In the genomic region with DNA sequence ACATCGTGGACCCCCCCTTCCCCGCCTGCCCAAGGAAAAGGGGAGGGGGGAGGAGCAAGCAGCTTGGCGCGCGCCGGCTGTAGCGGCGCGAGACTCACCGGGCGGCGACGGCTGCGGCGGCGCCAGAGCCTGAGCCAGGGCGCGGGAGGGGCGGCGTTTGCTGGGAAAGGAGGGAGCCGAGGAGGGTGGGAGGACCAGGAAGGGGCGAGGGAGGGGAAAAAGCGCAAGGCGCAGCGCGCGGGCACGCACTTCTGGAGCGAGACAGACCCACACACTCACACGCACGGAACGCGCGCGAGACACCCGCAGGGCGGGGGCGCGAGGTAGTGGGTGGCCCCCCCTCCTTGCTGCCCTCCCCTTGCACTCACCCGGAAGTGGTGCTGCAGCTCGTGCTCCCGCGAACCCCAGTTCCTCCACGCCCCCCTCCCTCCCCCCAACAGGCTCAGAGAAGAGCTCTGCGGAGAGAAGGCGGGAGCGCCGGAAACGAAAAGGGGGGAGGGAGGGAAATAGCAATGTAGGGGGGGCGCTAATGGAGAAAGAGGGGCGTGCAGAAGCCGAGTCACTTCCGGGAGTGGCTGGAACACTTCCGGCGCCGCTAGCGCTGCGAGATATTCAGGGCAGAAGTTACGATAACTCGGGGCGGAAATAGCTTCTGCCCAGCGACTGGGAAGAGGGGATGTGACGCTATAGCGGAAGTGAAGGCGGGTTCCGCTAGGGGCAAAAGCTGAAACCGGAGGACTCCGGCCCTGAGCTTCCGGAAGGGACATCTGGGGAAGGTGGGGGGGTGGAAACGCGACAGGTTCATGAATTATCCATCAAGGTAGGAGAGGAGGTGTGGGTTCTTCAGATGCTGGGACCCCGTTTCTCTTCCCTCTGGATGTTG, we compare ENCODE assay signal across 1 cellular context.
TF ChIP-seq lines count a peak whose summit lies in the region.

A gene (minus strand): TSS at position 376 of the 883 bp plus-strand sequence. CDS start 9,855 bp downstream, outside the sequence.

TF ChIP-seq in GM12878, 131 proteins besides CTCF, POLR2A, EP300 and RAD21 (continued from another document and continues in another):
- TF ChIP-seq, protein P1, sequence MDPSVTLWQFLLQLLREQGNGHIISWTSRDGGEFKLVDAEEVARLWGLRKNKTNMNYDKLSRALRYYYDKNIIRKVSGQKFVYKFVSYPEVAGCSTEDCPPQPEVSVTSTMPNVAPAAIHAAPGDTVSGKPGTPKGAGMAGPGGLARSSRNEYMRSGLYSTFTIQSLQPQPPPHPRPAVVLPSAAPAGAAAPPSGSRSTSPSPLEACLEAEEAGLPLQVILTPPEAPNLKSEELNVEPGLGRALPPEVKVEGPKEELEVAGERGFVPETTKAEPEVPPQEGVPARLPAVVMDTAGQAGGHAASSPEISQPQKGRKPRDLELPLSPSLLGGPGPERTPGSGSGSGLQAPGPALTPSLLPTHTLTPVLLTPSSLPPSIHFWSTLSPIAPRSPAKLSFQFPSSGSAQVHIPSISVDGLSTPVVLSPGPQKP (IDR thresholded peaks at IDR 0.05; ENCODE audit: low read depth, low read length) = peak; percentile 98
- TF ChIP-seq RB1 (IDR thresholded peaks at IDR 0.05; ENCODE audit: borderline replicate concordance) = peak; percentile 32; the same call in 1 of the 2 replicates
- TF ChIP-seq ATF7 (IDR thresholded peaks at IDR 0.05; ENCODE audit: low read depth) = peak; percentile 92
- peak; percentile 48 for TF ChIP-seq EED (IDR thresholded peaks at IDR 0.05; ENCODE audit: low read depth)
- TF ChIP-seq, protein P2, sequence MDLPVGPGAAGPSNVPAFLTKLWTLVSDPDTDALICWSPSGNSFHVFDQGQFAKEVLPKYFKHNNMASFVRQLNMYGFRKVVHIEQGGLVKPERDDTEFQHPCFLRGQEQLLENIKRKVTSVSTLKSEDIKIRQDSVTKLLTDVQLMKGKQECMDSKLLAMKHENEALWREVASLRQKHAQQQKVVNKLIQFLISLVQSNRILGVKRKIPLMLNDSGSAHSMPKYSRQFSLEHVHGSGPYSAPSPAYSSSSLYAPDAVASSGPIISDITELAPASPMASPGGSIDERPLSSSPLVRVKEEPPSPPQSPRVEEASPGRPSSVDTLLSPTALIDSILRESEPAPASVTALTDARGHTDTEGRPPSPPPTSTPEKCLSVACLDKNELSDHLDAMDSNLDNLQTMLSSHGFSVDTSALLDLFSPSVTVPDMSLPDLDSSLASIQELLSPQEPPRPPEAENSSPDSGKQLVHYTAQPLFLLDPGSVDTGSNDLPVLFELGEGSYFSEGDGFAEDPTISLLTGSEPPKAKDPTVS (IDR thresholded peaks at IDR 0.05; ENCODE audit: low read depth, low read length) = no peak
- no peak; the same call in 1 of the 2 replicates for TF ChIP-seq MEF2A (IDR thresholded peaks at IDR 0.05; ENCODE audit: insufficient read depth, low read depth, low read length)
- no peak for TF ChIP-seq ZNF217 (IDR thresholded peaks at IDR 0.05)
- TF ChIP-seq NRF1 (conservative IDR thresholded peaks at IDR 0.05; ENCODE audit: low read depth, low read length) = 0 out of 2 replicates have a peak, but pooled peaks have one; percentile 2
- TF ChIP-seq CREM (IDR thresholded peaks at IDR 0.05; ENCODE audit: low read depth) = peak; percentile 99
- TF ChIP-seq SMC3 (IDR thresholded peaks at IDR 0.05; ENCODE audit: borderline replicate concordance, low read length) = no peak
- TF ChIP-seq, protein P3, sequence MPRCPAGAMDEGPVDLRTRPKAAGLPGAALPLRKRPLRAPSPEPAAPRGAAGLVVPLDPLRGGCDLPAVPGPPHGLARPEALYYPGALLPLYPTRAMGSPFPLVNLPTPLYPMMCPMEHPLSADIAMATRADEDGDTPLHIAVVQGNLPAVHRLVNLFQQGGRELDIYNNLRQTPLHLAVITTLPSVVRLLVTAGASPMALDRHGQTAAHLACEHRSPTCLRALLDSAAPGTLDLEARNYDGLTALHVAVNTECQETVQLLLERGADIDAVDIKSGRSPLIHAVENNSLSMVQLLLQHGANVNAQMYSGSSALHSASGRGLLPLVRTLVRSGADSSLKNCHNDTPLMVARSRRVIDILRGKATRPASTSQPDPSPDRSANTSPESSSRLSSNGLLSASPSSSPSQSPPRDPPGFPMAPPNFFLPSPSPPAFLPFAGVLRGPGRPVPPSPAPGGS (IDR thresholded peaks at IDR 0.05; ENCODE audit: borderline replicate concordance, insufficient read depth, low read depth, low read length, poor library complexity, severe bottlenecking) = peak; percentile 49
- TF ChIP-seq MTA3 (IDR thresholded peaks at IDR 0.05; ENCODE audit: borderline replicate concordance, low read length) = no peak; the same call in 1 of the 2 replicates
- TF ChIP-seq CHD1 (IDR thresholded peaks at IDR 0.05; ENCODE audit: low read depth, low read length) = no peak
- TF ChIP-seq MYB (IDR thresholded peaks at IDR 0.05; ENCODE audit: borderline replicate concordance, low read depth, low read length) = no peak
- TF ChIP-seq TCF12 (IDR thresholded peaks at IDR 0.05; ENCODE audit: low read depth, low read length) = peak; percentile 44; the same call in 1 of the 2 replicates
- peak; percentile 61; the same call in 1 of the 2 replicates for TF ChIP-seq SREBF2 (IDR thresholded peaks at IDR 0.05; ENCODE audit: low read length)
- peak; percentile 72; the same call in 1 of the 2 replicates for TF ChIP-seq PAX5 (IDR thresholded peaks at IDR 0.05; ENCODE audit: borderline replicate concordance, low read depth, low read length)
- TF ChIP-seq MYC (IDR thresholded peaks at IDR 0.05; ENCODE audit: insufficient read depth, insufficient read length, insufficient replicate concordance, low read length, severe bottlenecking) = peak; percentile 75
- TF ChIP-seq KLF5 (IDR thresholded peaks at IDR 0.05; ENCODE audit: partially characterized antibody) = no peak
- TF ChIP-seq MTA2 (IDR thresholded peaks at IDR 0.05; ENCODE audit: low read depth) = peak; percentile 77
- TF ChIP-seq EZH2 (IDR thresholded peaks at IDR 0.05; ENCODE audit: borderline replicate concordance, control insufficient read depth, low read depth, low read length) = no peak
- TF ChIP-seq, protein P4, sequence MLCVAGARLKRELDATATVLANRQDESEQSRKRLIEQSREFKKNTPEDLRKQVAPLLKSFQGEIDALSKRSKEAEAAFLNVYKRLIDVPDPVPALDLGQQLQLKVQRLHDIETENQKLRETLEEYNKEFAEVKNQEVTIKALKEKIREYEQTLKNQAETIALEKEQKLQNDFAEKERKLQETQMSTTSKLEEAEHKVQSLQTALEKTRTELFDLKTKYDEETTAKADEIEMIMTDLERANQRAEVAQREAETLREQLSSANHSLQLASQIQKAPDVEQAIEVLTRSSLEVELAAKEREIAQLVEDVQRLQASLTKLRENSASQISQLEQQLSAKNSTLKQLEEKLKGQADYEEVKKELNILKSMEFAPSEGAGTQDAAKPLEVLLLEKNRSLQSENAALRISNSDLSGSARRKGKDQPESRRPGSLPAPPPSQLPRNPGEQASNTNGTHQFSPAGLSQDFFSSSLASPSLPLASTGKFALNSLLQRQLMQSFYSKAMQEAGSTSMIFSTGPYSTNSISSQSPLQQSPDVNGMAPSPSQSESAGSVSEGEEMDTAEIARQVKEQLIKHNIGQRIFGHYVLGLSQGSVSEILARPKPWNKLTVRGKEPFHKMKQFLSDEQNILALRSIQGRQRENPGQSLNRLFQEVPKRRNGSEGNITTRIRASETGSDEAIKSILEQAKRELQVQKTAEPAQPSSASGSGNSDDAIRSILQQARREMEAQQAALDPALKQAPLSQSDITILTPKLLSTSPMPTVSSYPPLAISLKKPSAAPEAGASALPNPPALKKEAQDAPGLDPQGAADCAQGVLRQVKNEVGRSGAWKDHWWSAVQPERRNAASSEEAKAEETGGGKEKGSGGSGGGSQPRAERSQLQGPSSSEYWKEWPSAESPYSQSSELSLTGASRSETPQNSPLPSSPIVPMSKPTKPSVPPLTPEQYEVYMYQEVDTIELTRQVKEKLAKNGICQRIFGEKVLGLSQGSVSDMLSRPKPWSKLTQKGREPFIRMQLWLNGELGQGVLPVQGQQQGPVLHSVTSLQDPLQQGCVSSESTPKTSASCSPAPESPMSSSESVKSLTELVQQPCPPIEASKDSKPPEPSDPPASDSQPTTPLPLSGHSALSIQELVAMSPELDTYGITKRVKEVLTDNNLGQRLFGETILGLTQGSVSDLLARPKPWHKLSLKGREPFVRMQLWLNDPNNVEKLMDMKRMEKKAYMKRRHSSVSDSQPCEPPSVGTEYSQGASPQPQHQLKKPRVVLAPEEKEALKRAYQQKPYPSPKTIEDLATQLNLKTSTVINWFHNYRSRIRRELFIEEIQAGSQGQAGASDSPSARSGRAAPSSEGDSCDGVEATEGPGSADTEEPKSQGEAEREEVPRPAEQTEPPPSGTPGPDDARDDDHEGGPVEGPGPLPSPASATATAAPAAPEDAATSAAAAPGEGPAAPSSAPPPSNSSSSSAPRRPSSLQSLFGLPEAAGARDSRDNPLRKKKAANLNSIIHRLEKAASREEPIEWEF (IDR thresholded peaks at IDR 0.05; ENCODE audit: insufficient replicate concordance, low read depth, low read length) = no peak
- TF ChIP-seq SIN3A (IDR thresholded peaks at IDR 0.05; ENCODE audit: low read depth, low read length) = peak; percentile 78; the same call in 1 of the 2 replicates
- no peak for TF ChIP-seq CHD4 (IDR thresholded peaks at IDR 0.05)
- peak; percentile 38; the same call in 1 of the 3 replicates for TF ChIP-seq POU2F2 (IDR thresholded peaks at IDR 0.05; ENCODE audit: borderline replicate concordance, low read depth, low read length)
- TF ChIP-seq, protein P5, sequence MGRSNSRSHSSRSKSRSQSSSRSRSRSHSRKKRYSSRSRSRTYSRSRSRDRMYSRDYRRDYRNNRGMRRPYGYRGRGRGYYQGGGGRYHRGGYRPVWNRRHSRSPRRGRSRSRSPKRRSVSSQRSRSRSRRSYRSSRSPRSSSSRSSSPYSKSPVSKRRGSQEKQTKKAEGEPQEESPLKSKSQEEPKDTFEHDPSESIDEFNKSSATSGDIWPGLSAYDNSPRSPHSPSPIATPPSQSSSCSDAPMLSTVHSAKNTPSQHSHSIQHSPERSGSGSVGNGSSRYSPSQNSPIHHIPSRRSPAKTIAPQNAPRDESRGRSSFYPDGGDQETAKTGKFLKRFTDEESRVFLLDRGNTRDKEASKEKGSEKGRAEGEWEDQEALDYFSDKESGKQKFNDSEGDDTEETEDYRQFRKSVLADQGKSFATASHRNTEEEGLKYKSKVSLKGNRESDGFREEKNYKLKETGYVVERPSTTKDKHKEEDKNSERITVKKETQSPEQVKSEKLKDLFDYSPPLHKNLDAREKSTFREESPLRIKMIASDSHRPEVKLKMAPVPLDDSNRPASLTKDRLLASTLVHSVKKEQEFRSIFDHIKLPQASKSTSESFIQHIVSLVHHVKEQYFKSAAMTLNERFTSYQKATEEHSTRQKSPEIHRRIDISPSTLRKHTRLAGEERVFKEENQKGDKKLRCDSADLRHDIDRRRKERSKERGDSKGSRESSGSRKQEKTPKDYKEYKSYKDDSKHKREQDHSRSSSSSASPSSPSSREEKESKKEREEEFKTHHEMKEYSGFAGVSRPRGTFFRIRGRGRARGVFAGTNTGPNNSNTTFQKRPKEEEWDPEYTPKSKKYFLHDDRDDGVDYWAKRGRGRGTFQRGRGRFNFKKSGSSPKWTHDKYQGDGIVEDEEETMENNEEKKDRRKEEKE (IDR thresholded peaks at IDR 0.05) = no peak
- TF ChIP-seq, protein P6, sequence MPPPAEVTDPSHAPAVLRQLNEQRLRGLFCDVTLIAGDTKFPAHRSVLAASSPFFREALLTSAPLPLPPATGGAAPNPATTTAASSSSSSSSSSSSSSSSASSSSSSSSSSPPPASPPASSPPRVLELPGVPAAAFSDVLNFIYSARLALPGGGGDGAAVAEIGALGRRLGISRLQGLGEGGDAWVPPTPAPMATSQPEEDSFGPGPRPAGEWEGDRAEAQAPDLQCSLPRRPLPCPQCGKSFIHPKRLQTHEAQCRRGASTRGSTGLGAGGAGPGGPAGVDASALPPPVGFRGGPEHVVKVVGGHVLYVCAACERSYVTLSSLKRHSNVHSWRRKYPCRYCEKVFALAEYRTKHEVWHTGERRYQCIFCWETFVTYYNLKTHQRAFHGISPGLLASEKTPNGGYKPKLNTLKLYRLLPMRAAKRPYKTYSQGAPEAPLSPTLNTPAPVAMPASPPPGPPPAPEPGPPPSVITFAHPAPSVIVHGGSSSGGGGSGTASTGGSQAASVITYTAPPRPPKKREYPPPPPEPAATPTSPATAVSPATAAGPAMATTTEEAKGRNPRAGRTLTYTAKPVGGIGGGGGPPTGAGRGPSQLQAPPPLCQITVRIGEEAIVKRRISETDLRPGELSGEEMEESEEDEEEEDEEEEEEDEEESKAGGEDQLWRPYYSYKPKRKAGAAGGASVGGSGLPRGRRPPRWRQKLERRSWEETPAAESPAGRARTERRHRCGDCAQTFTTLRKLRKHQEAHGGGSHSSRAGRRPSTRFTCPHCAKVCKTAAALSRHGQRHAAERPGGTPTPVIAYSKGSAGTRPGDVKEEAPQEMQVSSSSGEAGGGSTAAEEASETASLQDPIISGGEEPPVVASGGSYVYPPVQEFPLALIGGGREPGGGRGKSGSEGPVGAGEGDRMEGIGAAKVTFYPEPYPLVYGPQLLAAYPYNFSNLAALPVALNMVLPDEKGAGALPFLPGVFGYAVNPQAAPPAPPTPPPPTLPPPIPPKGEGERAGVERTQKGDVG (CRISPR knock-in tag; IDR thresholded peaks at IDR 0.05) = no peak
- peak; percentile 77; the same call in 1 of the 2 replicates for TF ChIP-seq SMARCA5 (IDR thresholded peaks at IDR 0.05)
- TF ChIP-seq, protein P7, sequence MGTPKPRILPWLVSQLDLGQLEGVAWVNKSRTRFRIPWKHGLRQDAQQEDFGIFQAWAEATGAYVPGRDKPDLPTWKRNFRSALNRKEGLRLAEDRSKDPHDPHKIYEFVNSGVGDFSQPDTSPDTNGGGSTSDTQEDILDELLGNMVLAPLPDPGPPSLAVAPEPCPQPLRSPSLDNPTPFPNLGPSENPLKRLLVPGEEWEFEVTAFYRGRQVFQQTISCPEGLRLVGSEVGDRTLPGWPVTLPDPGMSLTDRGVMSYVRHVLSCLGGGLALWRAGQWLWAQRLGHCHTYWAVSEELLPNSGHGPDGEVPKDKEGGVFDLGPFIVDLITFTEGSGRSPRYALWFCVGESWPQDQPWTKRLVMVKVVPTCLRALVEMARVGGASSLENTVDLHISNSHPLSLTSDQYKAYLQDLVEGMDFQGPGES (IDR thresholded peaks at IDR 0.05) = no peak
- TF ChIP-seq, protein P8, sequence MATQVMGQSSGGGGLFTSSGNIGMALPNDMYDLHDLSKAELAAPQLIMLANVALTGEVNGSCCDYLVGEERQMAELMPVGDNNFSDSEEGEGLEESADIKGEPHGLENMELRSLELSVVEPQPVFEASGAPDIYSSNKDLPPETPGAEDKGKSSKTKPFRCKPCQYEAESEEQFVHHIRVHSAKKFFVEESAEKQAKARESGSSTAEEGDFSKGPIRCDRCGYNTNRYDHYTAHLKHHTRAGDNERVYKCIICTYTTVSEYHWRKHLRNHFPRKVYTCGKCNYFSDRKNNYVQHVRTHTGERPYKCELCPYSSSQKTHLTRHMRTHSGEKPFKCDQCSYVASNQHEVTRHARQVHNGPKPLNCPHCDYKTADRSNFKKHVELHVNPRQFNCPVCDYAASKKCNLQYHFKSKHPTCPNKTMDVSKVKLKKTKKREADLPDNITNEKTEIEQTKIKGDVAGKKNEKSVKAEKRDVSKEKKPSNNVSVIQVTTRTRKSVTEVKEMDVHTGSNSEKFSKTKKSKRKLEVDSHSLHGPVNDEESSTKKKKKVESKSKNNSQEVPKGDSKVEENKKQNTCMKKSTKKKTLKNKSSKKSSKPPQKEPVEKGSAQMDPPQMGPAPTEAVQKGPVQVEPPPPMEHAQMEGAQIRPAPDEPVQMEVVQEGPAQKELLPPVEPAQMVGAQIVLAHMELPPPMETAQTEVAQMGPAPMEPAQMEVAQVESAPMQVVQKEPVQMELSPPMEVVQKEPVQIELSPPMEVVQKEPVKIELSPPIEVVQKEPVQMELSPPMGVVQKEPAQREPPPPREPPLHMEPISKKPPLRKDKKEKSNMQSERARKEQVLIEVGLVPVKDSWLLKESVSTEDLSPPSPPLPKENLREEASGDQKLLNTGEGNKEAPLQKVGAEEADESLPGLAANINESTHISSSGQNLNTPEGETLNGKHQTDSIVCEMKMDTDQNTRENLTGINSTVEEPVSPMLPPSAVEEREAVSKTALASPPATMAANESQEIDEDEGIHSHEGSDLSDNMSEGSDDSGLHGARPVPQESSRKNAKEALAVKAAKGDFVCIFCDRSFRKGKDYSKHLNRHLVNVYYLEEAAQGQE (IDR thresholded peaks at IDR 0.05; ENCODE audit: low read depth, low read length) = no peak
- TF ChIP-seq HDAC6 (IDR thresholded peaks at IDR 0.05; ENCODE audit: unreplicated experiment) = no peak
